29 cellular contexts compared by ENCODE assay signal in genomic region chr12:68838046-68838886, GRCh38. TPM values are rescaled to one million over a fixed set of nuclear protein-coding genes. Genes with fewer than 3 reads are reported as not detected.
DNase-seq lines count a peak whose midpoint lies in the region; ATAC-seq and TF ChIP-seq lines count a peak whose summit lies in the region.
"Had no signal": no experiment of that assay in that cellular context is flagged by ENCODE, and none has a peak within 500 bp of the region (broad histone marks: within the 10 kb centered on the region; RNA-seq: fewer than 3 reads in every experiment).

No MANE protein-coding gene starts in this region.

- H3K4me3 ChIP-seq in fibroblast of villous mesenchyme (ENCODE audit: low read depth, low read length) = no peak overlapping the region
- no peak overlapping the region for H3K4me3 ChIP-seq in GM23338
- H3K4me3 ChIP-seq in upper lobe of right lung = no peak overlapping the region
- H3K4me3 ChIP-seq: neural progenitor cell, right atrium auricular region, SJSA1, testis had no signal

- no peak overlapping the region for H3K27ac ChIP-seq in GM23338 (ENCODE audit: low read depth)
- H3K27ac ChIP-seq in upper lobe of right lung = no peak overlapping the region
- H3K27ac ChIP-seq: neural progenitor cell, right atrium auricular region, RWPE1, SJSA1, testis, WERI-Rb-1 had no signal

- peak overlapping the region; percentile 11 for H3K27ac Mint-ChIP-seq in activated naive CD8-positive, alpha-beta T cell
- H3K27ac Mint-ChIP-seq in activated naive CD8-positive, alpha-beta T cell treated with anti-CD3 and anti-CD28 coated beads for 36 hours = no peak overlapping the region
- H3K27ac Mint-ChIP-seq in HFFc6 (peak overlapping the region; percentile 25), GM23338 (no peak overlapping the region)
- H3K27ac Mint-ChIP-seq: neural progenitor cell had no signal

- H3K9me3 Mint-ChIP-seq in activated naive CD8-positive, alpha-beta T cell (ENCODE audit: low read depth) = no peaks in the 10 kb centered on the region
- H3K9me3 Mint-ChIP-seq in activated naive CD8-positive, alpha-beta T cell treated with anti-CD3 and anti-CD28 coated beads for 36 hours = no peaks in the 10 kb centered on the region
- H3K9me3 Mint-ChIP-seq in HFFc6 (0 out of 2 replicates have a peak, but pooled peaks cover 3% of the 10 kb centered on the region), GM23338 (no peaks in the 10 kb centered on the region; the same call in 2 of the 3 replicates)
- H3K9me3 Mint-ChIP-seq: neural progenitor cell, T-cell had no signal

- peaks cover 26% of the 10 kb centered on the region for H4K20me1 ChIP-seq in GM23338 (replicated peaks; ENCODE audit: insufficient read depth)

- no peak overlapping the region for H3K4me3 Mint-ChIP-seq in activated naive CD8-positive, alpha-beta T cell
- no peak overlapping the region for H3K4me3 Mint-ChIP-seq in activated naive CD8-positive, alpha-beta T cell treated with anti-CD3 and anti-CD28 coated beads for 36 hours
- H3K4me3 Mint-ChIP-seq in HFFc6 = no peak overlapping the region; the same call in 1 of the 2 replicates
- H3K4me3 Mint-ChIP-seq in GM23338 = no peak overlapping the region
- H3K4me3 Mint-ChIP-seq: neural progenitor cell, T-cell had no signal

- intact Hi-C loops in upper lobe of right lung (cut with DNase I) = no loop called here

- H3K27me3 ChIP-seq in GM23338 (ENCODE audit: insufficient read depth) = no peaks in the 10 kb centered on the region
- H3K27me3 ChIP-seq in upper lobe of right lung = no peaks in the 10 kb centered on the region
- H3K27me3 ChIP-seq: BE2C, neural progenitor cell, right atrium auricular region, SJSA1, testis had no signal

- H3K36me3 ChIP-seq in GM23338 (ENCODE audit: insufficient read depth) = peaks cover 75% of the 10 kb centered on the region
- H3K36me3 ChIP-seq in upper lobe of right lung = peaks cover 97% of the 10 kb centered on the region

- H3K27me3 Mint-ChIP-seq in activated naive CD8-positive, alpha-beta T cell = no peaks in the 10 kb centered on the region
- no peaks in the 10 kb centered on the region for H3K27me3 Mint-ChIP-seq in activated naive CD8-positive, alpha-beta T cell treated with anti-CD3 and anti-CD28 coated beads for 36 hours
- H3K27me3 Mint-ChIP-seq in HFFc6 (ENCODE audit: insufficient read depth) = peaks cover 24% of the 10 kb centered on the region; the same call in 1 of the 2 replicates
- H3K27me3 Mint-ChIP-seq in GM23338 (ENCODE audit: insufficient read depth, low read depth, poor library complexity) = peaks cover 5% of the 10 kb centered on the region
- H3K27me3 Mint-ChIP-seq: T-cell had no signal

- ATAC-seq in HG02623 (IDR thresholded peaks at IDR 0.05; ENCODE audit: unreplicated experiment) = no peak
- no peak for ATAC-seq in GM23338
- ATAC-seq in upper lobe of right lung = no peak
- ATAC-seq: left cardiac atrium; stimulated activated naive CD8-positive, alpha-beta T cell treated with anti-CD3 and anti-CD28 coated beads, Interleukin-15, Interleukin-2, amounts not matched to agents 100 U/mL and 50 U/mL, for 24 hours; T-cell had no signal

- H3K79me2 ChIP-seq in GM23338 (replicated peaks; ENCODE audit: insufficient read depth) = peaks cover 19% of the 10 kb centered on the region; the same call in 1 of the 2 replicates

- no peak overlapping the region for H2AFZ ChIP-seq in GM23338
- H2AFZ ChIP-seq: neural progenitor cell had no signal

- H3K4me1 ChIP-seq in GM23338 (ENCODE audit: insufficient read depth) (no peaks in the 10 kb centered on the region), upper lobe of right lung (no peaks in the 10 kb centered on the region)
- H3K4me1 ChIP-seq: right atrium auricular region, SJSA1, testis had no signal

- peaks cover 16% of the 10 kb centered on the region for H3K36me3 Mint-ChIP-seq in activated naive CD8-positive, alpha-beta T cell
- H3K36me3 Mint-ChIP-seq in activated naive CD8-positive, alpha-beta T cell treated with anti-CD3 and anti-CD28 coated beads for 36 hours = peaks cover 31% of the 10 kb centered on the region
- H3K36me3 Mint-ChIP-seq in HFFc6 (ENCODE audit: low read depth) = peaks cover 57% of the 10 kb centered on the region
- peaks cover 81% of the 10 kb centered on the region for H3K36me3 Mint-ChIP-seq in GM23338 (ENCODE audit: low read depth)

- H3K9me3 ChIP-seq in upper lobe of right lung = no peaks in the 10 kb centered on the region
- H3K9me3 ChIP-seq: BE2C, right atrium auricular region, SJSA1, testis had no signal

- peaks cover 10% of the 10 kb centered on the region for H3K4me1 Mint-ChIP-seq in activated naive CD8-positive, alpha-beta T cell (ENCODE audit: low read depth)
- peaks cover 1% of the 10 kb centered on the region for H3K4me1 Mint-ChIP-seq in activated naive CD8-positive, alpha-beta T cell treated with anti-CD3 and anti-CD28 coated beads for 36 hours
- H3K4me1 Mint-ChIP-seq in HFFc6 (ENCODE audit: low read depth) (peaks cover 20% of the 10 kb centered on the region), GM23338 (peaks cover 8% of the 10 kb centered on the region; the same call in 2 of the 3 replicates)

- H3F3A ChIP-seq in GM23338 (replicated peaks; ENCODE audit: low read depth) = no peaks in the 10 kb centered on the region

- no peaks in the 10 kb centered on the region for H3K9me2 ChIP-seq in GM23338 (ENCODE audit: insufficient read depth)

- H3K4me2 ChIP-seq in GM23338 = no peak overlapping the region
- H3K4me2 ChIP-seq: neural progenitor cell had no signal

- no peak for TF ChIP-seq CTCF in HFFc6 (IDR thresholded peaks at IDR 0.05)
- TF ChIP-seq CTCF in fibroblast of villous mesenchyme (IDR thresholded peaks at IDR 0.05; ENCODE audit: insufficient read depth, low read depth, low read length) = no peak
- TF ChIP-seq CTCF in GM23338 (conservative IDR thresholded peaks at IDR 0.05; ENCODE audit: low read depth in 2 of 2) = no peak
- TF ChIP-seq CTCF in upper lobe of right lung (IDR thresholded peaks at IDR 0.05) = no peak

- DNase-seq in activated naive CD8-positive, alpha-beta T cell treated with anti-CD3 and anti-CD28 coated beads for 36 hours = no peak
- DNase-seq in HFFc6 (no peak), fibroblast of villous mesenchyme (ENCODE audit: low read depth) (peak; percentile 23), GM23338 (ENCODE audit: low spot score) (no peak), upper lobe of right lung (no peak)
- DNase-seq: activated CD4-positive, alpha-beta T cell treated with anti-CD3 and anti-CD28 coated beads for 4 hours; activated naive CD4-positive, alpha-beta T cell treated with anti-CD3 and anti-CD28 coated beads, Interleukin-2, amount 50 U/mL, for 16 hours; anterior cingulate cortex; BE2C; COR-L47; DMS53; effector CD4-positive, alpha-beta T cell; hippocampal formation; KG1; left cardiac atrium; NCI-H1105; NCI-H1930; OCI-M1; stimulated activated CD4-positive, alpha-beta T cell treated with anti-CD3 and anti-CD28 coated beads, Interleukin-2, amount 100 ng/mL, for 24 hours; stimulated activated naive CD8-positive, alpha-beta T cell treated with anti-CD3 and anti-CD28 coated beads, Interleukin-15, Interleukin-2, amounts not matched to agents 100 U/mL and 50 U/mL, for 24 hours; T-cell; testis; WERI-Rb-1 had no signal

TF ChIP-seq in GM23338, 12 proteins besides CTCF, POLR2A, EP300 and RAD21:
- no peak for TF ChIP-seq EZH2phosphoT487 (IDR thresholded peaks at IDR 0.05; ENCODE audit: unreplicated experiment)
- TF ChIP-seq EZH2 (IDR thresholded peaks at IDR 0.05; ENCODE audit: low read depth, unreplicated experiment) = no peak
- no peak for TF ChIP-seq POLR2AphosphoS5 (IDR thresholded peaks at IDR 0.05; ENCODE audit: low read depth)
- no peak for TF ChIP-seq ZNF331 (CRISPR knock-in tag; IDR thresholded peaks at IDR 0.05; ENCODE audit: low read depth)
- no peak for TF ChIP-seq CREB1 (CRISPR knock-in tag; IDR thresholded peaks at IDR 0.05; ENCODE audit: low read depth)
- TF ChIP-seq ZNF114 (CRISPR knock-in tag; IDR thresholded peaks at IDR 0.05) = no peak
- TF ChIP-seq JUNB (IDR thresholded peaks at IDR 0.05; ENCODE audit: unreplicated experiment) = no peak

RNA-seq across cellular contexts. Expression of gene MDM2, which starts 30.3 kb away (rescaled TPM):
- total RNA-seq in activated naive CD8-positive, alpha-beta T cell treated with anti-CD3 and anti-CD28 coated beads for 36 hours = 100 to 1,000 TPM; 152 to 158 TPM
- total RNA-seq in HFFc6 (2021; fragmentation: NEBNext Ultra II Directional; extraction: Animal tissue kit (Norgen Biotek cat#: 25700)) = 100 to 1,000 TPM; 216 to 270 (median 236) TPM
- total RNA-seq in fibroblast of villous mesenchyme (151 and 245 TPM in 2 replicates), upper lobe of right lung (198 TPM)
- 85.4 and 105 TPM in 2 replicates for total RNA-seq in GM23338 (2014; rRNA removed; shearing (Covaris generic))
- 136 and 160 TPM in 2 replicates for polyA plus RNA-seq in GM23338 (2016; fragmentation: Nextera tagmentation; extraction: Ambion mirVana)

Comparison
In these comparisons a context has a peak if more than half of its experiments do, and no peak if none do; other contexts are left out.
1. H3K27ac Mint-ChIP-seq: peak in activated naive CD8-positive, alpha-beta T cell (single experiment) and HFFc6 (single experiment); none in activated naive CD8-positive, alpha-beta T cell treated with anti-CD3 and anti-CD28 coated beads for 36 hours (single experiment) and GM23338 (single experiment).